25 cellular contexts compared by ENCODE assay signal in the genomic region with DNA sequence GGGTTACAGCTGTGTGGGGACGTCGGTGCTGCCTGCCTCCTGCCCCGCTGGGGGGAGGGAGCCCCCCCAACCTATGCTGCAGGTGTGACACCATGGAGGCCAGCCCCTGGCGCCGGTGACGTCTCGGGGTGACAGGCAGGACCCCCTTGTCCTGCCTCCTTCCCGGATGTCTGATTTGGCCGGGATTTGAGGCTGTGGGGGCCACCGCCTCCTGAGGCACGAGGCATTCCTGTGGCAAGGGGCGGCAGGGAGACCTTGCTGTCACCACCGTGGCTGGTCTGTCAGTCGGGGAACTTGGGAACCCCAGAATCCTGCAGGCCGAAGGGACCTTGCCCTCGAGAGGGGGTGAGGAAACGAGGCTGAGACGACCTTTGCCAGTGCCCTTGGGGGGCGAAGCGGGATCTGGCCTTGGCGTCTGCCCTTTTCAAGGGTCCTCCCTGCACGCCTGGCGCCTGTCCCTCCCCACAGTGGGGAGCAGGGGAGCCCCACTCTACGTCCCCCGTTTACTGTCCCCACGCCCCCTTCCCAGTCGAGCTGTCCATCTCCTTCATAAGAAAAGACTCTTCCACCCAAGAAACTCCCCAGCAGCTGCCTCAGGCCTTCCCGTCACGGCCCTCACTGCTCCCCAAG.
DNase-seq lines count a peak whose midpoint lies in the region; ATAC-seq, FAIRE-seq and TF ChIP-seq lines count a peak whose summit lies in the region.
"Had no signal": no experiment of that assay in that cellular context is flagged by ENCODE, and none has a peak within 500 bp of the region (broad histone marks: within the 10 kb centered on the region; RNA-seq: fewer than 3 reads in every experiment).

No MANE protein-coding gene starts in this region.

- H3K27ac Mint-ChIP-seq in CD14-positive monocyte (peak overlapping the region; percentile 80 to 97 (median 95)), astrocyte (ENCODE audit: unreplicated experiment) (no peak overlapping the region)
- H3K27ac Mint-ChIP-seq: activated B cell treated with CpG ODN at 0.5 μM for 24 hours; activated CD8-positive, alpha-beta T cell treated with anti-CD3 and anti-CD28 coated beads, Interleukin-2, amount 10 ng/mL, durations not matched to agents 7 days and 5 days; activated naive CD4-positive, alpha-beta T cell treated with anti-CD3 and anti-CD28 coated beads, Interleukin-2, amount 10 ng/mL, durations not matched to agents 7 days and 5 days had no signal

- peak; percentile 45 for DNase-seq in CD14-positive monocyte (ENCODE audit: low spot score)
- DNase-seq in astrocyte (ENCODE audit: low read depth): no peak
- no peak for DNase-seq in HepG2 (ENCODE audit: low spot score)
- DNase-seq in sciatic nerve (ENCODE audit: low spot score): peak; percentile 61
- DNase-seq in activated T-cell treated with anti-CD3 and anti-CD28 coated beads, Interleukin-2, amount 50 U/mL, for 48 hours: no peak
- no peak for DNase-seq in hypothalamus (lab: John Stamatoyannopoulos, UW)
- no peak for DNase-seq in anterior cingulate cortex (lab: John Stamatoyannopoulos, UW)
- DNase-seq: activated B cell treated with CpG ODN at 0.5 μM for 24 hours; activated CD8-positive, alpha-beta T cell treated with anti-CD3 and anti-CD28 coated beads, Interleukin-2, amount 10 ng/mL, durations not matched to agents 7 days and 5 days; activated naive CD4-positive, alpha-beta T cell treated with anti-CD3 and anti-CD28 coated beads, Interleukin-2, amount 10 ng/mL, durations not matched to agents 7 days and 5 days; activated T-cell treated with anti-CD3 and anti-CD28 coated beads, Interleukin-2, amount 50 U/mL, for 4 hours; COR-L47; H7; immature natural killer cell; mammary epithelial cell; natural killer cell; NCI-H1092; NCI-H2029; stimulated activated CD4-positive, alpha-beta T cell treated with anti-CD3 and anti-CD28 coated beads, Interleukin-4, amount 100 ng/mL, for 24 hours had no signal

- no peak for TF ChIP-seq RAD21 in HepG2 (CRISPR knock-in tag; IDR thresholded peaks at IDR 0.05)

- no peaks in the 10 kb centered on the region for H3K79me2 ChIP-seq in astrocyte (ENCODE audit: insufficient read depth, low read length)
- no peaks in the 10 kb centered on the region for H3K79me2 ChIP-seq in HepG2 (ENCODE audit: insufficient read depth, low read length)

- intact Hi-C loops in CD14-positive monocyte (cut with micrococcal nuclease): loop anchor here in 1 of 2 donors (2.0 kb wide), 1 partner anchor 49 kb away; no protein-coding TSS in a partner anchor
- intact Hi-C loops in HepG2 (cut with micrococcal nuclease; ENCODE audit: unreplicated experiment): no loop called here
- intact Hi-C loops in sciatic nerve (cut with DNase I): no loop called here

- in situ Hi-C loops in HepG2 (cut with HindIII; ENCODE audit: extremely low pct_ligation_motif_present, low pct_unique_long_range_greater_than_20kb): no loop called here

- POLR2A ChIA-PET in HepG2 (lab: Yijun Ruan, JAX): no interaction called here

- TF ChIP-seq POLR2A in HepG2 (IDR thresholded peaks at IDR 0.05; ENCODE audit: insufficient read depth in 1 of 2, low read depth in 2 of 2, low read length in 2 of 2): no peak

- CTCF ChIA-PET in HepG2 (lab: Yijun Ruan, JAX; ENCODE audit: low intra/inter-chr PET ratio, low total read pairs): no interaction called here

- BruUV-seq in HepG2 (replicated peaks; lab: Mats Ljungman, UMichigan): no TSS peak

- peaks cover 0 to 10% (median 2%) of the 10 kb centered on the region in 7 donors for H3K9me3 Mint-ChIP-seq in CD14-positive monocyte
- peaks cover 4% of the 10 kb centered on the region for H3K9me3 Mint-ChIP-seq in astrocyte (ENCODE audit: unreplicated experiment)
- H3K9me3 Mint-ChIP-seq: activated B cell treated with CpG ODN at 0.5 μM for 24 hours; activated naive CD4-positive, alpha-beta T cell treated with anti-CD3 and anti-CD28 coated beads, Interleukin-2, amount 10 ng/mL, durations not matched to agents 7 days and 5 days; activated T-cell treated with anti-CD3 and anti-CD28 coated beads, Interleukin-2, amount 50 U/mL, for 4 hours; natural killer cell had no signal

- H3K4me2 ChIP-seq in astrocyte (ENCODE audit: low read length) (no peak overlapping the region), HepG2 (ENCODE audit: low read depth, low read length) (peak overlapping the region; percentile 4; the same call in 1 of the 2 replicates)

- H3K4me1 ChIP-seq in astrocyte (ENCODE audit: insufficient read depth, low read length) (peaks cover 15% of the 10 kb centered on the region), HepG2 (ENCODE audit: insufficient read depth, low read length) (peaks cover 33% of the 10 kb centered on the region)

- H2AFZ ChIP-seq in astrocyte (ENCODE audit: low read depth, low read length): no peak overlapping the region
- H2AFZ ChIP-seq in HepG2 (ENCODE audit: low read length): no peak overlapping the region

- H3K9ac ChIP-seq in astrocyte (ENCODE audit: low read length) (no peak overlapping the region), HepG2 (ENCODE audit: insufficient read depth, low read depth, low read length) (no peak overlapping the region)

- H3K36me3 ChIP-seq in astrocyte (ENCODE audit: insufficient read depth, low read length) (no peaks in the 10 kb centered on the region), HepG2 (replicated peaks in 1 of 2; ENCODE audit: control insufficient read depth in 1 of 2, insufficient read depth in 2 of 2, low read length in 2 of 2) (no peaks in the 10 kb centered on the region)
- H3K36me3 ChIP-seq: heart left ventricle, upper lobe of right lung had no signal

- H4K20me1 ChIP-seq in astrocyte (ENCODE audit: insufficient read depth, low read length): no peaks in the 10 kb centered on the region
- H4K20me1 ChIP-seq in HepG2 (ENCODE audit: insufficient read depth, low read length): no peaks in the 10 kb centered on the region

- H3K27me3 ChIP-seq in astrocyte (ENCODE audit: insufficient read depth, low read length) (no peaks in the 10 kb centered on the region), HepG2 (ENCODE audit: control insufficient read depth in 1 of 2, insufficient read depth in 2 of 2, low read length in 2 of 2) (peaks cover 1 to 20% of the 10 kb centered on the region in 2 experiments; a peak in 4 of 5 replicates)
- H3K27me3 ChIP-seq: upper lobe of right lung had no signal

- H3K36me3 Mint-ChIP-seq in CD14-positive monocyte (peaks cover 21 to 22% of the 10 kb centered on the region in 2 donors), astrocyte (ENCODE audit: low read depth, unreplicated experiment) (peaks cover 2% of the 10 kb centered on the region)
- H3K36me3 Mint-ChIP-seq: activated naive CD4-positive, alpha-beta T cell treated with anti-CD3 and anti-CD28 coated beads, Interleukin-2, amount 10 ng/mL, durations not matched to agents 7 days and 5 days; immature natural killer cell; natural killer cell had no signal

- H3K4me3 ChIP-seq in astrocyte (ENCODE audit: insufficient read depth, low read depth, low read length): no peak overlapping the region
- no peak overlapping the region for H3K4me3 ChIP-seq in HepG2 (replicated peaks in 1 of 3; ENCODE audit: insufficient read depth in 1 of 3, low read depth in 2 of 3, low read length in 3 of 3)
- H3K4me3 ChIP-seq: heart left ventricle, SK-N-MC, upper lobe of right lung had no signal

- FAIRE-seq in astrocyte (lab: Jason Lieb, UNC) (no peak), HepG2 (lab: Jason Lieb, UNC) (no peak)
- FAIRE-seq: endometrium had no signal

- H3K4me3 Mint-ChIP-seq in CD14-positive monocyte (no peak overlapping the region), astrocyte (ENCODE audit: unreplicated experiment) (peak overlapping the region; percentile 45)
- H3K4me3 Mint-ChIP-seq: activated CD8-positive, alpha-beta T cell treated with anti-CD3 and anti-CD28 coated beads, Interleukin-2, amount 10 ng/mL, durations not matched to agents 7 days and 5 days; activated naive CD4-positive, alpha-beta T cell treated with anti-CD3 and anti-CD28 coated beads, Interleukin-2, amount 10 ng/mL, durations not matched to agents 7 days and 5 days; activated T-cell treated with anti-CD3 and anti-CD28 coated beads, Interleukin-2, amount 50 U/mL, for 4 hours; immature natural killer cell; natural killer cell had no signal

- H3K4me1 Mint-ChIP-seq in CD14-positive monocyte (peaks cover 60% of the 10 kb centered on the region), astrocyte (ENCODE audit: low read depth, unreplicated experiment) (peaks cover 14% of the 10 kb centered on the region)
- H3K4me1 Mint-ChIP-seq: immature natural killer cell had no signal

- no peaks in the 10 kb centered on the region for H3K9me3 ChIP-seq in astrocyte (ENCODE audit: insufficient read depth, low read depth, low read length)
- no peaks in the 10 kb centered on the region for H3K9me3 ChIP-seq in HepG2 (ENCODE audit: low read length)
- H3K9me3 ChIP-seq: heart left ventricle, upper lobe of right lung had no signal

- TF ChIP-seq EP300 in HepG2 (IDR thresholded peaks at IDR 0.05; ENCODE audit: low read depth in 2 of 2, low read length in 2 of 2) (no peak), HepG2 (CRISPR knock-in tag; IDR thresholded peaks at IDR 0.05; ENCODE audit: borderline replicate concordance) (no peak)

- H3K27ac ChIP-seq in astrocyte (ENCODE audit: low read depth, low read length) (no peak overlapping the region), HepG2 (ENCODE audit: extremely low read length, insufficient read depth, low read length) (no peak overlapping the region)
- H3K27ac ChIP-seq: SK-N-MC had no signal

- H3K27me3 Mint-ChIP-seq in CD14-positive monocyte (ENCODE audit: low read depth in 3 of 3) (peaks cover 0 to 9% (median 5%) of the 10 kb centered on the region in 3 donors), astrocyte (ENCODE audit: low read depth, unreplicated experiment) (peaks cover 24% of the 10 kb centered on the region)

- ATAC-seq in HepG2: no peak
- no peak for ATAC-seq in sciatic nerve
- ATAC-seq in GM21515 (IDR thresholded peaks at IDR 0.05; ENCODE audit: unreplicated experiment): no peak
- ATAC-seq: activated CD8-positive, alpha-beta T cell treated with anti-CD3 and anti-CD28 coated beads, Interleukin-2, amount 10 ng/mL, durations not matched to agents 7 days and 5 days; activated T-cell treated with anti-CD3 and anti-CD28 coated beads, Interleukin-2, amount 50 U/mL, for 4 hours; natural killer cell; Panc1 had no signal

- TF ChIP-seq CTCF in CD14-positive monocyte (IDR thresholded peaks at IDR 0.05) (no peak), astrocyte (IDR thresholded peaks at IDR 0.05; ENCODE audit: insufficient read depth, low read depth, low read length) (no peak), HepG2 (CRISPR knock-in tag; IDR thresholded peaks at IDR 0.05) (no peak)

- WGBS in HepG2 (ENCODE audit: low lambda C conversion rate): 57% methylated on average over 21 of the region's 29 CpGs

TF ChIP-seq in HepG2, 621 proteins besides CTCF, POLR2A, EP300 and RAD21 (continues in another document):
- no peak for TF ChIP-seq ZNF121 (CRISPR knock-in tag; IDR thresholded peaks at IDR 0.05)

Comparison
In these comparisons a context has a peak if more than half of its experiments do, and no peak if none do; other contexts are left out.
1. DNase-seq: peak in CD14-positive monocyte (single experiment) and sciatic nerve (single experiment); none in astrocyte (single experiment), HepG2 (single experiment), activated T-cell treated with anti-CD3 and anti-CD28 coated beads, Interleukin-2, amount 50 U/mL, for 48 hours (0 of 2), hypothalamus (0 of 51) and anterior cingulate cortex (0 of 58).